In the genomic region with DNA sequence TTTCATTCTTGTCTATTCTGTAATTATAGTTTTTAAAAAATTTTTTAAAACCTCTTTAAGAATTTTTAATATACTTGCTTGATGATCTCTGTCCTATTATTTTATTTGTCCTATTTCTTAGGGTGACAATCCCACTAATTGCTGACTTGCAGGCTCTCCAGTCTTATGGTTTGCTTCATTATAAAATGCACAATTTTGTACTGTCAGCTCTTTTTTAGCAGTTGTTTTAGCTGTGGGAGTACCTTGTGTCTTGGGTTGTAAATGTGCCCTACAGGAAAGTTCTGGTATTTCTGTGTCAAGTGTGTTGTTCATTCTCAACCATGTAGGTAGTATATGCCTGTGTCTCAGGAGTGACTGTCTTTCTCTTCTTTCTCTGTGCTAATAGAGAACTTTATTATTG, we compare ENCODE assay signal across 18 cellular contexts.
DNase-seq lines count a peak whose midpoint lies in the region; ATAC-seq, FAIRE-seq and TF ChIP-seq lines count a peak whose summit lies in the region.
"Had no signal": no experiment of that assay in that cellular context is flagged by ENCODE, and none has a peak within 500 bp of the region (broad histone marks: within the 10 kb centered on the region; RNA-seq: fewer than 3 reads in every experiment).

No MANE protein-coding gene starts in this region.

- TF ChIP-seq RAD21 in A549 (conservative IDR thresholded peaks at IDR 0.05 in 1 of 2, IDR thresholded peaks at IDR 0.05 in 1 of 2) = no peak
- TF ChIP-seq RAD21 in K562 (CRISPR knock-in tag; conservative IDR thresholded peaks at IDR 0.05 in 1 of 2, IDR thresholded peaks at IDR 0.05 in 1 of 2) = no peak

- no peak overlapping the region for H3K4me3 Mint-ChIP-seq in endothelial cell (ENCODE audit: unreplicated experiment)
- H3K4me3 Mint-ChIP-seq: CD4-positive, CD25-positive, alpha-beta regulatory T cell; CD8-positive, alpha-beta T cell; GM23338; H9 had no signal

- no peaks in the 10 kb centered on the region for H3K4me1 Mint-ChIP-seq in endothelial cell (ENCODE audit: unreplicated experiment)
- H3K4me1 Mint-ChIP-seq: CD4-positive, CD25-positive, alpha-beta regulatory T cell; GM23338; H9 had no signal

- no TSS peak for BruUV-seq in K562 (replicated peaks; lab: Mats Ljungman, UMichigan)

- H3K27me3 ChIP-seq in K562 (ENCODE audit: control insufficient read depth in 2 of 2, insufficient read depth in 2 of 2, low read length in 2 of 2) (no peaks in the 10 kb centered on the region), prostate gland (replicated peaks; ENCODE audit: insufficient read depth) (no peaks in the 10 kb centered on the region)

- TF ChIP-seq POLR2A in A549 (IDR thresholded peaks at IDR 0.05; ENCODE audit: low read length) (no peak), K562 (conservative IDR thresholded peaks at IDR 0.05) (no peak), prostate gland (IDR thresholded peaks at IDR 0.05) (no peak)

- no peak for ATAC-seq in A549
- no peak for ATAC-seq in K562
- ATAC-seq: CD8-positive, alpha-beta T cell; GM23338; HCT116 had no signal

- in situ Hi-C loops in K562 (cut with MboI) = no loop called here

- H3K27ac ChIP-seq in A549 (no peak overlapping the region), K562 (ENCODE audit: extremely low read depth, low read depth, low read length) (no peak overlapping the region), prostate gland (no peak overlapping the region)
- H3K27ac ChIP-seq: C4-2B had no signal

- H3K27ac Mint-ChIP-seq in endothelial cell (ENCODE audit: unreplicated experiment) = no peak overlapping the region
- H3K27ac Mint-ChIP-seq: CD4-positive, CD25-positive, alpha-beta regulatory T cell; CD8-positive, alpha-beta T cell; H9 had no signal

- intact Hi-C loops in K562 (cut with micrococcal nuclease) (no loop called here), prostate gland (cut with DNase I) (no loop called here)

- DNase-seq in A549 (ENCODE audit: low read depth in 1 of 2, low spot score in 1 of 2) (no peak), K562 (ENCODE audit: extremely low read depth in 1 of 4, low spot score in 3 of 4) (no peak), endothelial cell (ENCODE audit: low spot score) (no peak), HUDEP-2 (lab: John Stamatoyannopoulos, UW; ENCODE audit: unreplicated experiment in 76 of 76) (no peak), prostate gland (ENCODE audit: low spot score) (no peak)
- no peak for DNase-seq in activated CD4-positive, alpha-beta T cell treated with anti-CD3 and anti-CD28 coated beads for 1 hour
- DNase-seq: 8988T; Caco-2; CD4-positive, CD25-positive, alpha-beta regulatory T cell; CD8-positive, alpha-beta T cell; DMS153; DND-41; H9 had no signal

- H3K4me3 ChIP-seq in A549 (no peak overlapping the region), K562 (no peak overlapping the region), prostate gland (no peak overlapping the region)
- H3K4me3 ChIP-seq: GM23338 had no signal

- H4K20me1 ChIP-seq in K562 (replicated peaks; ENCODE audit: control insufficient read depth, insufficient read depth, low read length) = no peaks in the 10 kb centered on the region

- H3K27me3 Mint-ChIP-seq in endothelial cell (ENCODE audit: unreplicated experiment) = no peaks in the 10 kb centered on the region
- H3K27me3 Mint-ChIP-seq: CD4-positive, CD25-positive, alpha-beta regulatory T cell had no signal

- H3K36me3 ChIP-seq in K562 (ENCODE audit: control insufficient read depth, insufficient read depth, low read length) = no peaks in the 10 kb centered on the region
- H3K36me3 ChIP-seq in prostate gland = no peaks in the 10 kb centered on the region

- no peaks in the 10 kb centered on the region for H3K79me2 ChIP-seq in K562 (ENCODE audit: control insufficient read depth, insufficient read depth, low read length)

- FAIRE-seq in A549 (lab: Jason Lieb, UNC) = no peak
- no peak for FAIRE-seq in K562 (lab: Jason Lieb, UNC)
- FAIRE-seq: G401.6, GM12892 had no signal

- TF ChIP-seq EP300 in A549 (IDR thresholded peaks at IDR 0.05) (no peak), K562 (IDR thresholded peaks at IDR 0.05; ENCODE audit: low read length) (no peak)

- H3K9me3 ChIP-seq in A549 (no peaks in the 10 kb centered on the region), K562 (replicated peaks; ENCODE audit: control insufficient read depth, insufficient read depth, low read depth, low read length) (no peaks in the 10 kb centered on the region), prostate gland (no peaks in the 10 kb centered on the region)
- H3K9me3 ChIP-seq: Caco-2 had no signal

- H3K36me3 Mint-ChIP-seq in endothelial cell (ENCODE audit: low read depth, unreplicated experiment) = no peaks in the 10 kb centered on the region
- H3K36me3 Mint-ChIP-seq: CD4-positive, CD25-positive, alpha-beta regulatory T cell; CD8-positive, alpha-beta T cell had no signal

- H3K4me1 ChIP-seq in A549 (no peaks in the 10 kb centered on the region), K562 (replicated peaks in 1 of 2; ENCODE audit: control insufficient read depth in 2 of 2, insufficient read depth in 2 of 2, low read length in 2 of 2) (no peaks in the 10 kb centered on the region), prostate gland (replicated peaks) (no peaks in the 10 kb centered on the region)
- H3K4me1 ChIP-seq: Caco-2 had no signal

- no peak overlapping the region for H3K9ac ChIP-seq in K562 (ENCODE audit: insufficient read depth in 1 of 2, low read depth in 2 of 2, low read length in 2 of 2)

- CTCF ChIA-PET in A549 (lab: Yijun Ruan, JAX) = no interaction called here
- CTCF ChIA-PET in K562 (lab: Yijun Ruan, JAX; ENCODE audit: low intra/inter-chr PET ratio) = no interaction called here

- H3K4me2 ChIP-seq in A549 (no peak overlapping the region), K562 (ENCODE audit: insufficient read depth, low read length) (no peak overlapping the region)
- H3K4me2 ChIP-seq: GM23338 had no signal

- no peak overlapping the region for H2AFZ ChIP-seq in K562 (ENCODE audit: low read depth, low read length)
- H2AFZ ChIP-seq: GM23338 had no signal

- H3K9me1 ChIP-seq in K562 (ENCODE audit: control insufficient read depth, insufficient read depth, low read length) = no peaks in the 10 kb centered on the region

- TF ChIP-seq CTCF in A549 (IDR thresholded peaks at IDR 0.05) (no peak), K562 (IDR thresholded peaks at IDR 0.05 in 2 of 3, conservative IDR thresholded peaks at IDR 0.05 in 1 of 3; ENCODE audit: insufficient read depth in 2 of 3, low read depth in 1 of 3, low read length in 3 of 3) (no peak), endothelial cell (IDR thresholded peaks at IDR 0.05; ENCODE audit: unreplicated experiment) (peak; percentile 19), prostate gland (IDR thresholded peaks at IDR 0.05) (no peak)

- POLR2A ChIA-PET in A549 (lab: Yijun Ruan, JAX) = no interaction called here
- POLR2A ChIA-PET in K562 (lab: Yijun Ruan, JAX) = no interaction called here

- no peaks in the 10 kb centered on the region for H3K9me3 Mint-ChIP-seq in endothelial cell (ENCODE audit: unreplicated experiment)
- H3K9me3 Mint-ChIP-seq: CD8-positive, alpha-beta T cell; GM23338 had no signal

TF ChIP-seq in A549, 52 proteins besides CTCF, POLR2A, EP300 and RAD21:
- TF ChIP-seq FOSL2 (IDR thresholded peaks at IDR 0.05) (no peak), FOSL2 (CRISPR knock-in tag; IDR thresholded peaks at IDR 0.05) (no peak), ZFP36 (IDR thresholded peaks at IDR 0.05; ENCODE audit: borderline replicate concordance, partially characterized antibody) (no peak), MAFK (IDR thresholded peaks at IDR 0.05; ENCODE audit: partially characterized antibody) (peak; percentile 79)

TF ChIP-seq in K562, 482 proteins besides CTCF, POLR2A, EP300 and RAD21:
- TF ChIP-seq ESRRA (IDR thresholded peaks at IDR 0.05; ENCODE audit: borderline replicate concordance, low read depth) (no peak), ZNF175 (CRISPR knock-in tag; IDR thresholded peaks at IDR 0.05; ENCODE audit: low read depth) (no peak), ZNF354B (CRISPR knock-in tag; IDR thresholded peaks at IDR 0.05) (no peak), PHB2 (IDR thresholded peaks at IDR 0.05; ENCODE audit: low read depth) (no peak), ZNF764 (CRISPR knock-in tag; IDR thresholded peaks at IDR 0.05; ENCODE audit: low read depth) (no peak), KLF16 (IDR thresholded peaks at IDR 0.05) (no peak), SRSF7 (optimal IDR thresholded peaks at IDR 0.05; ENCODE audit: low read depth, low read length) (no peak), ZNF316 (IDR thresholded peaks at IDR 0.05) (peak; percentile 49; the same call in 1 of the 2 replicates), MAFF (IDR thresholded peaks at IDR 0.05; ENCODE audit: low read length) (0 out of 2 replicates have a peak, but pooled peaks have one; percentile 3), NFE2 (IDR thresholded peaks at IDR 0.05; ENCODE audit: low read depth) (no peak), SLC30A9 (CRISPR knock-in tag; IDR thresholded peaks at IDR 0.05) (no peak)
- TF ChIP-seq, protein P1, sequence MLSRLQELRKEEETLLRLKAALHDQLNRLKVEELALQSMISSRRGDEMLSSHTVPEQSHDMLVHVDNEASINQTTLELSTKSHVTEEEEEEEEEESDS (CRISPR knock-in tag; IDR thresholded peaks at IDR 0.05) = no peak
- TF ChIP-seq, protein P2, sequence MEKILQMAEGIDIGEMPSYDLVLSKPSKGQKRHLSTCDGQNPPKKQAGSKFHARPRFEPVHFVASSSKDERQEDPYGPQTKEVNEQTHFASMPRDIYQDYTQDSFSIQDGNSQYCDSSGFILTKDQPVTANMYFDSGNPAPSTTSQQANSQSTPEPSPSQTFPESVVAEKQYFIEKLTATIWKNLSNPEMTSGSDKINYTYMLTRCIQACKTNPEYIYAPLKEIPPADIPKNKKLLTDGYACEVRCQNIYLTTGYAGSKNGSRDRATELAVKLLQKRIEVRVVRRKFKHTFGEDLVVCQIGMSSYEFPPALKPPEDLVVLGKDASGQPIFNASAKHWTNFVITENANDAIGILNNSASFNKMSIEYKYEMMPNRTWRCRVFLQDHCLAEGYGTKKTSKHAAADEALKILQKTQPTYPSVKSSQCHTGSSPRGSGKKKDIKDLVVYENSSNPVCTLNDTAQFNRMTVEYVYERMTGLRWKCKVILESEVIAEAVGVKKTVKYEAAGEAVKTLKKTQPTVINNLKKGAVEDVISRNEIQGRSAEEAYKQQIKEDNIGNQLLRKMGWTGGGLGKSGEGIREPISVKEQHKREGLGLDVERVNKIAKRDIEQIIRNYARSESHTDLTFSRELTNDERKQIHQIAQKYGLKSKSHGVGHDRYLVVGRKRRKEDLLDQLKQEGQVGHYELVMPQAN (IDR thresholded peaks at IDR 0.05; ENCODE audit: borderline replicate concordance) = no peak
